ENCODE assay signal across 12 cellular contexts in the genomic region with DNA sequence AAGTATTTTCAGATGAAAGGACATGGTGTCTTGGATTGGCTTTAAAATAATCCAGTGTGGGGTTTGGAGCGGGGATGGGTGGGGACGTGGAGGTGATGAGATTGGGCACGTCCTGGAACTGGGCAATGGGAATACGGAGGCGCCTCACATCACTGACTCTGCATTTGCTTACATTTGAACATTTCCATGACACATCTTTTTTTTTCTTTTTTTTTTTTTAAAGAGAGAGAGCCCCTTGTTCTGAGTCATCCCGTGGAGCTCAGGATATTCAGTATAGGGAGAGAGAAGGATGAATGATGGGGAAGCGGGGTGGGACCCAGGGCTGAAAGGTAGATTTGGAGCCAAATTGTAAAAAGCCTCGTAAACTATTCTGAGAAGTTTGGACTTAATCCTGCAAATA.
DNase-seq lines count a peak whose midpoint lies in the region; ATAC-seq and TF ChIP-seq lines count a peak whose summit lies in the region.
"Had no signal": no experiment of that assay in that cellular context is flagged by ENCODE, and none has a peak within 500 bp of the region (broad histone marks: within the 10 kb centered on the region; RNA-seq: fewer than 3 reads in every experiment).

No MANE protein-coding gene starts in this region.

- H3K27ac ChIP-seq in smooth muscle cell (ENCODE audit: low read depth) (peak overlapping the region; percentile 65), Karpas-422 (ENCODE audit: low read length) (no peak overlapping the region)
- H3K27ac ChIP-seq: SJCRH30 had no signal

- no TSS peak for BruUV-seq in Caco-2 (replicated peaks; lab: Mats Ljungman, UMichigan)

- peak overlapping the region; percentile 56 for H3K4me2 ChIP-seq in smooth muscle cell
- no peak overlapping the region for H3K4me2 ChIP-seq in Karpas-422 (ENCODE audit: low read depth, low read length, poor library complexity, severe bottlenecking)

- H3K4me1 Mint-ChIP-seq in Caco-2 (ENCODE audit: low read depth, unreplicated experiment) = peaks cover 5% of the 10 kb centered on the region

- no peaks in the 10 kb centered on the region for H3K36me3 Mint-ChIP-seq in Caco-2 (ENCODE audit: insufficient read depth, unreplicated experiment)
- H3K36me3 Mint-ChIP-seq: activated CD4-positive, alpha-beta memory T cell treated with anti-CD3 and anti-CD28 coated beads for 36 hours had no signal

- peaks cover 23% of the 10 kb centered on the region for H3F3A ChIP-seq in smooth muscle cell (ENCODE audit: low read depth)

- H3K4me3 Mint-ChIP-seq in Caco-2 (ENCODE audit: unreplicated experiment) = no peak overlapping the region
- H3K4me3 Mint-ChIP-seq: activated CD4-positive, alpha-beta memory T cell treated with anti-CD3 and anti-CD28 coated beads for 36 hours had no signal

- no peaks in the 10 kb centered on the region for H3K9me2 ChIP-seq in Karpas-422 (replicated peaks; ENCODE audit: insufficient read depth, low read length)

- no peak for ATAC-seq in HG03460 (IDR thresholded peaks at IDR 0.05; ENCODE audit: unreplicated experiment)

- H3K9me3 ChIP-seq in smooth muscle cell (replicated peaks; ENCODE audit: low read depth) = no peaks in the 10 kb centered on the region
- no peaks in the 10 kb centered on the region for H3K9me3 ChIP-seq in Karpas-422 (ENCODE audit: low read length)
- peaks cover 4% of the 10 kb centered on the region for H3K9me3 ChIP-seq in Caco-2
- H3K9me3 ChIP-seq: SJCRH30 had no signal

- H2AFZ ChIP-seq in smooth muscle cell (ENCODE audit: low read depth) = no peak overlapping the region
- no peak overlapping the region for H2AFZ ChIP-seq in Karpas-422 (ENCODE audit: low read length)

- H3K27me3 ChIP-seq in smooth muscle cell (ENCODE audit: low read depth) = no peaks in the 10 kb centered on the region
- H3K27me3 ChIP-seq in Karpas-422 (ENCODE audit: low read length) = no peaks in the 10 kb centered on the region
- H3K27me3 ChIP-seq in Caco-2 (replicated peaks; ENCODE audit: control insufficient read depth, insufficient read depth, low read length) = no peaks in the 10 kb centered on the region
- H3K27me3 ChIP-seq: SJCRH30 had no signal

- peak overlapping the region; percentile 0 for H3K9ac ChIP-seq in smooth muscle cell (ENCODE audit: low read depth)
- no peak overlapping the region for H3K9ac ChIP-seq in Karpas-422 (ENCODE audit: low read length)

- H3K9me3 Mint-ChIP-seq in Caco-2 (ENCODE audit: unreplicated experiment) = peaks cover 9% of the 10 kb centered on the region

- POLR2A ChIA-PET in Caco-2 (lab: Charles Lee) = no interaction called here

- H3K4me1 ChIP-seq in smooth muscle cell (ENCODE audit: low read depth) = peaks cover 19% of the 10 kb centered on the region
- H3K4me1 ChIP-seq in Karpas-422 (ENCODE audit: low read length) = no peaks in the 10 kb centered on the region
- H3K4me1 ChIP-seq in Caco-2 = peaks cover 18% of the 10 kb centered on the region

- intact Hi-C loops in Caco-2 (cut with micrococcal nuclease; ENCODE audit: unreplicated experiment) = no loop called here
- intact Hi-C loops in head of caudate nucleus (cut with DNase I) = no loop called here

- H3K79me2 ChIP-seq in smooth muscle cell (ENCODE audit: low read depth) = no peaks in the 10 kb centered on the region
- no peaks in the 10 kb centered on the region for H3K79me2 ChIP-seq in Karpas-422 (ENCODE audit: low read length)

- H3K36me3 ChIP-seq in smooth muscle cell (ENCODE audit: low read depth) = no peaks in the 10 kb centered on the region
- no peaks in the 10 kb centered on the region for H3K36me3 ChIP-seq in Karpas-422 (ENCODE audit: insufficient read depth, low read length)
- H3K36me3 ChIP-seq in Caco-2 (ENCODE audit: control insufficient read depth, insufficient read depth, low read length) = no peaks in the 10 kb centered on the region
- H3K36me3 ChIP-seq: SJCRH30 had no signal

- DNase-seq in AG08395 (ENCODE audit: low spot score) (peak; percentile 44), M059J (ENCODE audit: low read depth) (peak; percentile 59), fibroblast of villous mesenchyme (ENCODE audit: low read depth) (peak; percentile 85), smooth muscle cell (lab: John Stamatoyannopoulos, UW; ENCODE audit: unreplicated experiment) (no peak), Karpas-422 (no peak), Caco-2 (no peak), head of caudate nucleus (no peak)
- DNase-seq: activated CD4-positive, alpha-beta memory T cell treated with anti-CD3 and anti-CD28 coated beads for 36 hours; amygdala; SJCRH30; stimulated activated CD4-positive, alpha-beta T cell treated with anti-CD3 and anti-CD28 coated beads, Interleukin-2, amount 100 ng/mL, for 48 hours had no signal

- no peaks in the 10 kb centered on the region for H3K27me3 Mint-ChIP-seq in Caco-2 (ENCODE audit: insufficient read depth, unreplicated experiment)

- H4K20me1 ChIP-seq in smooth muscle cell (ENCODE audit: low read depth) = no peaks in the 10 kb centered on the region
- H4K20me1 ChIP-seq in Karpas-422 (ENCODE audit: insufficient read depth, low read depth, low read length) = no peaks in the 10 kb centered on the region

- H3K27ac Mint-ChIP-seq in Caco-2 (ENCODE audit: unreplicated experiment) = no peak overlapping the region
- H3K27ac Mint-ChIP-seq: activated CD4-positive, alpha-beta memory T cell treated with anti-CD3 and anti-CD28 coated beads for 36 hours had no signal

- CTCF ChIA-PET in Caco-2 (lab: Charles Lee) = no interaction called here

- H3K4me3 ChIP-seq in fibroblast of villous mesenchyme (ENCODE audit: low read depth, low read length) (no peak overlapping the region), smooth muscle cell (no peak overlapping the region), Karpas-422 (ENCODE audit: low read length) (no peak overlapping the region), Caco-2 (ENCODE audit: low read depth, low read length) (no peak overlapping the region)
- H3K4me3 ChIP-seq: SJCRH30 had no signal

- WGBS in smooth muscle cell (ENCODE audit: low lambda C conversion rate) = 45% methylated on average over 8 of the region's 8 CpGs

- no peak for TF ChIP-seq CTCF in fibroblast of villous mesenchyme (IDR thresholded peaks at IDR 0.05; ENCODE audit: insufficient read depth, low read depth, low read length)
- TF ChIP-seq CTCF in smooth muscle cell (IDR thresholded peaks at IDR 0.05; ENCODE audit: borderline replicate concordance, insufficient read depth, poor library complexity, severe bottlenecking) = no peak
- no peak for TF ChIP-seq CTCF in Caco-2 (IDR thresholded peaks at IDR 0.05; ENCODE audit: insufficient read depth in 1 of 2, low read depth in 1 of 2, low read length in 1 of 2, severe bottlenecking in 1 of 2, unreplicated experiment in 1 of 2)

Comparison
In these comparisons a context has a peak if more than half of its experiments do, and no peak if none do; other contexts are left out.
1. DNase-seq: peak in AG08395 (single experiment), M059J (single experiment) and fibroblast of villous mesenchyme (single experiment); none in smooth muscle cell (single experiment), Karpas-422 (single experiment), Caco-2 (0 of 2) and head of caudate nucleus (0 of 42).